Comparison of ENCODE assay signal across 8 cellular contexts in the genomic region with DNA sequence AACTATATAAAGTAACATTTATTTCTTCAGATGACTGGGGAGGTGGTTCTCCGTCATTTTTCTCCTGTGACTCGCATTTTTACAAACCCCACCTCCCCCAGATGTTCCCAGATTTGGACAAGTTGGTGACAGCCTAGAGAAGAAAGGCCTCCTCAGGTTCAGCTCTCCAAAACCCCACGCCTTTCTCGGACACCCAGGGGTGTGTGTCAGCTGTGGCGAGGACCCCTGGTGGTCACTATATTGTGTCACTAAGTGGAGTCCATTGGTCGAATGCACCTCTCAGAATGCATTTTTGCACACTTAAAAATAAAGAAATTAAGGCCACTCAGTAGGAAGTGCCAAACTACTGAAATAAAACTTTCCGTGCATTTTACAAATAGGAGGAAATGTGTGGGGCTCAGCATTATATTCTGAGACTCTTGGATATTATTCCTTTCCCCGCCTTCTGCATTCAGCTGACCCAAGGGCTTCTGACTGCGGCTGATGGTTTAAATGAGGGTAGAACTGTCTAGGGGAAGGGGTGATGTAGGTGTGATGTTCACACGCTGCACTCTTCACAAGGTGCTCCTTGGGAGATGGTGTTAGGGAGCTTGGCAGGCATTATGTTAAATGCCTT. TPM values are rescaled to one million over a fixed set of nuclear protein-coding genes. Genes with fewer than 3 reads are reported as not detected.
DNase-seq lines count a peak whose midpoint lies in the region; ATAC-seq and TF ChIP-seq lines count a peak whose summit lies in the region.

No MANE protein-coding gene starts in this region.

- peaks cover 10% of the 10 kb centered on the region for H3F3A ChIP-seq in smooth muscle cell (ENCODE audit: low read depth)

- H4K20me1 ChIP-seq in Karpas-422 (ENCODE audit: insufficient read depth, low read depth, low read length) (no peaks in the 10 kb centered on the region), smooth muscle cell (ENCODE audit: low read depth) (no peaks in the 10 kb centered on the region)

- no peak for ATAC-seq in gastroesophageal sphincter

- WGBS in gastroesophageal sphincter (ENCODE audit: low coverage in 1 of 2), 2 donors: 52 to 55% methylated on average over 8 to 10 of the region's 10 CpGs
- 80% methylated on average over 10 of the region's 10 CpGs for WGBS in smooth muscle cell (ENCODE audit: low lambda C conversion rate)

- H3K9ac ChIP-seq in Karpas-422 (ENCODE audit: low read length): no peak overlapping the region
- H3K9ac ChIP-seq in smooth muscle cell (ENCODE audit: low read depth): no peak overlapping the region

- DNase-seq in NCI-H524 (lab: John Stamatoyannopoulos, UW) (peak; percentile 3 to 11), NCI-H524 treated with DMSO at 0.1 percent for 48 hours (lab: John Stamatoyannopoulos, UW) (no peak), Karpas-422 (peak; percentile 61), activated T-cell treated with anti-CD3 and anti-CD28 coated beads for 24 hours (ENCODE audit: low read depth) (peak; percentile 2), smooth muscle cell (lab: John Stamatoyannopoulos, UW; ENCODE audit: unreplicated experiment) (no peak), C1 segment of cervical spinal cord (lab: John Stamatoyannopoulos, UW) (no peak), NCI-H510A treated with DMSO at 0.1 percent for 48 hours (lab: John Stamatoyannopoulos, UW) (no peak)

- peaks cover 1% of the 10 kb centered on the region; the same call in 1 of the 2 replicates for H3K36me3 ChIP-seq in Karpas-422 (ENCODE audit: insufficient read depth, low read length)
- peaks cover 4 to 100% of the 10 kb centered on the region in 2 donors for H3K36me3 ChIP-seq in gastroesophageal sphincter
- H3K36me3 ChIP-seq in smooth muscle cell (ENCODE audit: low read depth): peaks cover 23% of the 10 kb centered on the region

- H3K27ac ChIP-seq in Karpas-422 (ENCODE audit: low read length) (no peak overlapping the region), gastroesophageal sphincter (no peak overlapping the region), smooth muscle cell (ENCODE audit: low read depth) (no peak overlapping the region)

- no peak for TF ChIP-seq POLR2A in gastroesophageal sphincter (IDR thresholded peaks at IDR 0.05)

- TF ChIP-seq CTCF in gastroesophageal sphincter (IDR thresholded peaks at IDR 0.05): peak in 3 of 4 experiments; percentile 42 to 62 (median 60)
- TF ChIP-seq CTCF in smooth muscle cell (IDR thresholded peaks at IDR 0.05; ENCODE audit: borderline replicate concordance, insufficient read depth, poor library complexity, severe bottlenecking): peak; percentile 58

- H3K4me2 ChIP-seq in Karpas-422 (ENCODE audit: low read depth, low read length, poor library complexity, severe bottlenecking) (no peak overlapping the region), smooth muscle cell (no peak overlapping the region)

- H2AFZ ChIP-seq in Karpas-422 (ENCODE audit: low read length) (no peak overlapping the region), smooth muscle cell (ENCODE audit: low read depth) (no peak overlapping the region)

- no peaks in the 10 kb centered on the region for H3K27me3 ChIP-seq in Karpas-422 (ENCODE audit: low read length)
- H3K27me3 ChIP-seq in gastroesophageal sphincter: no peaks in the 10 kb centered on the region
- H3K27me3 ChIP-seq in smooth muscle cell (ENCODE audit: low read depth): no peaks in the 10 kb centered on the region

- no peak overlapping the region for H3K4me3 ChIP-seq in Karpas-422 (ENCODE audit: low read length)
- H3K4me3 ChIP-seq in gastroesophageal sphincter: no peak overlapping the region
- H3K4me3 ChIP-seq in smooth muscle cell: no peak overlapping the region

- no peak for TF ChIP-seq EP300 in gastroesophageal sphincter (IDR thresholded peaks at IDR 0.05)

- H3K4me1 ChIP-seq in Karpas-422 (ENCODE audit: low read length): no peaks in the 10 kb centered on the region
- H3K4me1 ChIP-seq in gastroesophageal sphincter: no peaks in the 10 kb centered on the region
- H3K4me1 ChIP-seq in smooth muscle cell (ENCODE audit: low read depth): peaks cover 5% of the 10 kb centered on the region

- H3K79me2 ChIP-seq in Karpas-422 (ENCODE audit: low read length) (no peaks in the 10 kb centered on the region), smooth muscle cell (ENCODE audit: low read depth) (no peaks in the 10 kb centered on the region)

- no peaks in the 10 kb centered on the region for H3K9me3 ChIP-seq in Karpas-422 (ENCODE audit: low read length)
- H3K9me3 ChIP-seq in gastroesophageal sphincter: no peaks in the 10 kb centered on the region
- H3K9me3 ChIP-seq in smooth muscle cell (replicated peaks; ENCODE audit: low read depth): no peaks in the 10 kb centered on the region

- no peaks in the 10 kb centered on the region for H3K9me2 ChIP-seq in Karpas-422 (replicated peaks; ENCODE audit: insufficient read depth, low read length)

RNA-seq across cellular contexts. Expression of a gene that starts 47.6 kb away (rescaled TPM):
- 7.9 and 11.9 TPM in 2 replicates for total RNA-seq in Karpas-422 (2014; rRNA removed; shearing (Covaris generic); ENCODE audit: low replicate concordance)
- total RNA-seq in gastroesophageal sphincter (10 to 100 TPM; 54.5 to 88.4 (median 80.2) TPM), smooth muscle cell (72.3 and 83.1 TPM in 2 replicates)
- 54.3 and 74.4 TPM in 2 replicates for polyA plus RNA-seq in smooth muscle cell

Comparison
In these comparisons a context has a peak if more than half of its experiments do, and no peak if none do; other contexts are left out.
1. DNase-seq: peak in NCI-H524 (2 of 2), Karpas-422 (single experiment) and activated T-cell treated with anti-CD3 and anti-CD28 coated beads for 24 hours (single experiment); none in NCI-H524 treated with DMSO at 0.1 percent for 48 hours (single experiment), smooth muscle cell (single experiment), C1 segment of cervical spinal cord (0 of 14) and NCI-H510A treated with DMSO at 0.1 percent for 48 hours (single experiment).